ENCODE assay signal across 19 cellular contexts in the genomic region with DNA sequence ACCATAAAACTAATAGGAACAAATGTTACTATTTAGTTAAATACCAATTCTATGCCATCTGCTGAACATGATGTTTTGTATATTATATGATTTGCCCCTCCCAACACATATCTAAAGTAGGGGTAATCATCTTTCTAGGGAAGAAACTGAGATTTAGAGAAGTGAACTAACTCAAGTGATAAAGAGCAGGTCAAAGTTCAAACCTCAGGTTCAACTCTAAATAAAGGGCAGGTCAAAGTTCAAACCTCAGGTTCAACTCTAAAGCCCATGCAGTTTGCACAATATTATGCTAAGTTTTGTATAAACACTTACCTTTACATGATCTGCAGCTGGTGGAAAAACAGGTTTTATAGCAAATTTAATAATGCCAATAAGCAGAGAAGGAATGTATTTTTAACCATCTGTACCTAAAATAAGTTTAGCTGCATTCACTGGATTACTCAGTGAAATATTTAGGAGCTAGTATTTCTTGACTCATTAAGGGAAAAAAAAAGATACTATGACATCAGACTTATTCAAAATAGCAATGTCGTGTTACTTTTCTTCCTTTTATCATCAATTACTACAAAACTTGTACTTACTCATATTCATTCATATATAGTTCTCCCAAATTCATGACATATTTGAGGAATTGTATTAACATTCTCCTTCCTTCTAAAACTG.
DNase-seq lines count a peak whose midpoint lies in the region; ATAC-seq, FAIRE-seq and TF ChIP-seq lines count a peak whose summit lies in the region.
"Had no signal": no experiment of that assay in that cellular context is flagged by ENCODE, and none has a peak within 500 bp of the region (broad histone marks: within the 10 kb centered on the region; RNA-seq: fewer than 3 reads in every experiment).

No MANE protein-coding gene starts in this region.

- ATAC-seq in GM21717 (IDR thresholded peaks at IDR 0.05; ENCODE audit: unreplicated experiment) (no peak), HG03196 (IDR thresholded peaks at IDR 0.05; ENCODE audit: unreplicated experiment) (no peak)
- ATAC-seq: PC-3 had no signal

- peak; percentile 11 for DNase-seq in HCEC 1CT
- peak; percentile 6 for DNase-seq in NOMO-1 treated with dmso at 0.1 percent for 144 hours (lab: John Stamatoyannopoulos, UW; ENCODE audit: unreplicated experiment)
- DNase-seq in bronchial epithelial cell (ENCODE audit: low read depth): peak; percentile 56
- DNase-seq in GM03348 (ENCODE audit: low spot score): no peak
- DNase-seq in DMS 273 treated with DMSO at 0.1 percent for 48 hours (lab: John Stamatoyannopoulos, UW): no peak
- DNase-seq: CD4-positive, CD25-positive, alpha-beta regulatory T cell; DND-41; GDM1; KBM-7; NCI-H1105; NCI-H1694; NCI-H2107; NCI-H2227 treated with DMSO at 0.1 percent for 48 hours; NCI-H526 treated with DMSO at 0.1 percent for 48 hours; NK-92 treated with Interleukin-12 subunit alpha and Interleukin-12 subunit beta, amount 100 ng/mL, for 24 hours; PC-3 had no signal

- TF ChIP-seq CTCF in bronchial epithelial cell (IDR thresholded peaks at IDR 0.05; ENCODE audit: insufficient read depth, low read length, severe bottlenecking): no peak

- no peaks in the 10 kb centered on the region for H3K27me3 ChIP-seq in bronchial epithelial cell (ENCODE audit: control insufficient read depth, insufficient read depth, low read length)
- H3K27me3 ChIP-seq: SJSA1 had no signal

- H3K36me3 ChIP-seq in bronchial epithelial cell (ENCODE audit: control insufficient read depth, insufficient read depth, low read length): no peaks in the 10 kb centered on the region
- H3K36me3 ChIP-seq: SJSA1 had no signal

- FAIRE-seq in bronchial epithelial cell (lab: Jason Lieb, UNC): no peak

- no peak overlapping the region for H3K4me3 ChIP-seq in bronchial epithelial cell (ENCODE audit: low read depth, low read length)
- H3K4me3 ChIP-seq: SJSA1 had no signal

Comparison
In these comparisons a context has a peak if more than half of its experiments do, and no peak if none do; other contexts are left out.
1. DNase-seq: peak in HCEC 1CT (single experiment), NOMO-1 treated with dmso at 0.1 percent for 144 hours (single experiment) and bronchial epithelial cell (single experiment); none in GM03348 (single experiment) and DMS 273 treated with DMSO at 0.1 percent for 48 hours (single experiment).